In the genomic region with DNA sequence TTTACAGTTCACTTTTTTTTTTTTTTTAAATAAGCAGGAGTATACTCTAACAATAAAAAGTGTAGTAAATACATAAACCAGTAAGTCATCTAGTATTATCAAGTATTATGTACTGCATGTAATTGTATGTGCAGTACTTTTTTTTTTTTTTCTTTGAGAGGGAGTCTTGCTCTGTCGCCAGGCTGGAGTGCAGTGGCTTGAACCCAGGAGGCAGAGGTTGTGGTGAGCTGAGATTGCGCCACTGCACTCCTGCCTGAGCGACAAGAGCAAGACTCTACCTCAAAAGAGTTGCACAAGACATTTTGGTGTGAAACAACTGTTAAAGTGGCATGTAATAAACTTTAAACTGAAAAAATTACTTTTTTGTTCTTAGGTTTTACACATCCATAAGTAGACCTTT, we compare ENCODE assay signal across 24 cellular contexts. TPM values are rescaled to one million over a fixed set of nuclear protein-coding genes. Genes with fewer than 3 reads are reported as not detected.
DNase-seq lines count a peak whose midpoint lies in the region; ATAC-seq, FAIRE-seq and TF ChIP-seq lines count a peak whose summit lies in the region.
"Had no signal": no experiment of that assay in that cellular context is flagged by ENCODE, and none has a peak within 500 bp of the region (broad histone marks: within the 10 kb centered on the region; RNA-seq: fewer than 3 reads in every experiment).

No MANE protein-coding gene starts in this region.

- H3K27me3 ChIP-seq in HepG2 (ENCODE audit: control insufficient read depth in 1 of 2, insufficient read depth in 2 of 2, low read length in 2 of 2): no peaks in the 10 kb centered on the region
- no peaks in the 10 kb centered on the region for H3K27me3 ChIP-seq in transverse colon
- H3K27me3 ChIP-seq: stomach, thyroid gland had no signal

- no peak for TF ChIP-seq EP300 in HepG2 (IDR thresholded peaks at IDR 0.05; ENCODE audit: low read depth in 2 of 2, low read length in 2 of 2)
- no peak for TF ChIP-seq EP300 in HepG2 (CRISPR knock-in tag; IDR thresholded peaks at IDR 0.05; ENCODE audit: borderline replicate concordance)
- TF ChIP-seq EP300 in transverse colon (IDR thresholded peaks at IDR 0.05; ENCODE audit: low read depth): no peak

- BruUV-seq in HepG2 (replicated peaks; lab: Mats Ljungman, UMichigan): no TSS peak

- no peak overlapping the region for H3K4me2 ChIP-seq in HepG2 (ENCODE audit: low read depth, low read length)
- H3K4me2 ChIP-seq: SK-N-SH had no signal

- intact Hi-C loops in HepG2 (cut with micrococcal nuclease; ENCODE audit: unreplicated experiment) (no loop called here), transverse colon (cut with DNase I; ENCODE audit: low total_unique reads) (no loop called here)

- peak; percentile 46 for DNase-seq in SIG-M5 treated with dmso at 0.1 percent for 504 hours (lab: John Stamatoyannopoulos, UW; ENCODE audit: unreplicated experiment)
- DNase-seq in SIG-M5 (lab: John Stamatoyannopoulos, UW): no peak
- no peak for DNase-seq in HepG2 (ENCODE audit: low spot score)
- DNase-seq in transverse colon: peak; percentile 37
- DNase-seq in HK-2 (ENCODE audit: unreplicated experiment): no peak
- DNase-seq in activated CD4-positive, CD25-positive, alpha-beta regulatory T cell treated with anti-CD3 and anti-CD28 coated beads, Interleukin-2, amount 50 U/mL, for 72 hours: no peak
- DNase-seq: activated CD4-positive, alpha-beta T cell treated with anti-CD3 and anti-CD28 coated beads, Interleukin-2, amount 50 U/mL, for 1 hour; activated CD8-positive, alpha-beta memory T cell treated with anti-CD3 and anti-CD28 coated beads, Interleukin-2, amount 10 ng/mL, durations not matched to agents 7 days and 5 days; activated T-cell treated with anti-CD3 and anti-CD28 coated beads, Interleukin-2, amount 50 U/mL, for 48 hours; CD4-positive, alpha-beta T cell; EL; head of caudate nucleus; HFFc6; mesendoderm; NCI-H1105 treated with DMSO at 0.1 percent for 48 hours; NCI-H1930; nucleus accumbens; OCI-M1; SK-N-SH; stomach; thyroid gland had no signal

- no peak for ATAC-seq in HepG2
- ATAC-seq in GM19452 (IDR thresholded peaks at IDR 0.05; ENCODE audit: unreplicated experiment): no peak
- ATAC-seq: activated CD8-positive, alpha-beta memory T cell treated with anti-CD3 and anti-CD28 coated beads, Interleukin-2, amount 10 ng/mL, durations not matched to agents 7 days and 5 days had no signal

- TF ChIP-seq CTCF in VCaP (conservative IDR thresholded peaks at IDR 0.05) (no peak), HepG2 (CRISPR knock-in tag; IDR thresholded peaks at IDR 0.05) (no peak), transverse colon (IDR thresholded peaks at IDR 0.05) (no peak)

- H2AFZ ChIP-seq in HepG2 (ENCODE audit: low read length): no peak overlapping the region

- H3K27ac ChIP-seq in VCaP (peak overlapping the region; percentile 96), HepG2 (ENCODE audit: extremely low read length, insufficient read depth, low read length) (no peak overlapping the region), transverse colon (peak overlapping the region; percentile 69 to 78 (median 74))
- H3K27ac ChIP-seq: stomach, thyroid gland had no signal

- POLR2A ChIA-PET in HepG2 (lab: Yijun Ruan, JAX): no interaction called here

- H3K4me3 ChIP-seq in HepG2 (replicated peaks in 1 of 3; ENCODE audit: insufficient read depth in 1 of 3, low read depth in 2 of 3, low read length in 3 of 3): no peak overlapping the region
- H3K4me3 ChIP-seq in transverse colon: no peak overlapping the region
- H3K4me3 ChIP-seq: stomach, thyroid gland had no signal

- H3K9me3 ChIP-seq in HepG2 (ENCODE audit: low read length): no peaks in the 10 kb centered on the region
- no peaks in the 10 kb centered on the region for H3K9me3 ChIP-seq in transverse colon
- H3K9me3 ChIP-seq: SK-N-SH, stomach, thyroid gland had no signal

- H3K79me2 ChIP-seq in HepG2 (ENCODE audit: insufficient read depth, low read length): no peaks in the 10 kb centered on the region

- CTCF ChIA-PET in HepG2 (lab: Yijun Ruan, JAX; ENCODE audit: low intra/inter-chr PET ratio, low total read pairs): no interaction called here

- H3K4me1 ChIP-seq in HepG2 (ENCODE audit: insufficient read depth, low read length) (no peaks in the 10 kb centered on the region), transverse colon (peaks cover 0 to 27% (median 11%) of the 10 kb centered on the region in 4 donors)
- H3K4me1 ChIP-seq: thyroid gland had no signal

- no peak overlapping the region for H3K9ac ChIP-seq in HepG2 (ENCODE audit: insufficient read depth, low read depth, low read length)
- H3K9ac ChIP-seq: SK-N-SH had no signal

- no peak for FAIRE-seq in HepG2 (lab: Jason Lieb, UNC)
- FAIRE-seq: GM12891 had no signal

- no peak for TF ChIP-seq RAD21 in HepG2 (CRISPR knock-in tag; IDR thresholded peaks at IDR 0.05)

- 96% methylated on average over 3 of the region's 3 CpGs for WGBS in HepG2 (ENCODE audit: low lambda C conversion rate)
- 62 to 66% methylated on average over 2 to 3 of the region's 3 CpGs for WGBS in transverse colon (ENCODE audit: low coverage in 1 of 2), 2 donors

- no peak for TF ChIP-seq POLR2A in HepG2 (IDR thresholded peaks at IDR 0.05; ENCODE audit: insufficient read depth in 1 of 2, low read depth in 2 of 2, low read length in 2 of 2)
- TF ChIP-seq POLR2A in transverse colon (IDR thresholded peaks at IDR 0.05): no peak

- H3K36me3 ChIP-seq in HepG2 (replicated peaks in 1 of 2; ENCODE audit: control insufficient read depth in 1 of 2, insufficient read depth in 2 of 2, low read length in 2 of 2): peaks cover 5 to 24% of the 10 kb centered on the region in 2 experiments; a peak in 4 of 5 replicates
- peaks cover 0 to under 1% (median 0%) of the 10 kb centered on the region in 4 donors for H3K36me3 ChIP-seq in transverse colon

- in situ Hi-C loops in HepG2 (cut with HindIII; ENCODE audit: extremely low pct_ligation_motif_present, low pct_unique_long_range_greater_than_20kb) (no loop called here), transverse colon (cut with MboI; ENCODE audit: low pct_ligation_motif_present in 1 of 4, low pct_unique_long_range_greater_than_20kb in 1 of 4, low sequenced_read_pairs in 3 of 4) (no loop called here)

- no peaks in the 10 kb centered on the region for H4K20me1 ChIP-seq in HepG2 (ENCODE audit: insufficient read depth, low read length)

TF ChIP-seq in HepG2, 621 proteins besides CTCF, POLR2A, EP300 and RAD21:
- 0 out of 2 replicates have a peak, but pooled peaks have one; percentile 8 for TF ChIP-seq CEBPB (IDR thresholded peaks at IDR 0.05; ENCODE audit: borderline replicate concordance, low read depth, low read length)
- TF ChIP-seq MYC (CRISPR knock-in tag; IDR thresholded peaks at IDR 0.05; ENCODE audit: borderline replicate concordance): no peak

RNA-seq across cellular contexts. Expression of a gene that starts 16.7 kb away (rescaled TPM):
- total RNA-seq in HepG2 (2016; rRNA removed; fragmentation: Illumina TruSeq; extraction: Trizol) (13.4 and 13.5 TPM in 2 replicates), transverse colon (100 to 1,000 TPM in 1 of 4 donors, 10 to 100 TPM in 3; 44.0 to 115 (median 59.6) TPM)
- total RNA-seq in HepG2 (2016; cell fraction: cytosol; rRNA removed; fragmentation: Illumina TruSeq; extraction: Trizol; ENCODE audit: low read depth): 8.7 and 9.3 TPM in 2 replicates
- 11.7 and 11.9 TPM in 2 replicates for total RNA-seq in HepG2 (2016; cell fraction: insoluble cytoplasmic fraction; rRNA removed; fragmentation: Illumina TruSeq; extraction: Trizol)
- 17.2 and 17.6 TPM in 2 replicates for total RNA-seq in HepG2 (2016; cell fraction: membrane; rRNA removed; fragmentation: Illumina TruSeq; extraction: Trizol)
- 9.3 and 13.9 TPM in 2 replicates for total RNA-seq in HepG2 (2016; cell fraction: nucleus; rRNA removed; fragmentation: Illumina TruSeq; extraction: Trizol)
- polyA plus RNA-seq in HepG2 (2011; rRNA removed): 14.1 and 14.6 TPM in 2 replicates
- 12.3 and 14.8 TPM in 2 replicates for polyA plus RNA-seq in HepG2 (2011; cell fraction: cytosol; rRNA removed)
- polyA plus RNA-seq in HepG2 (2011; cell fraction: nucleus; rRNA removed): 6.2 and 6.7 TPM in 2 replicates
- polyA plus RNA-seq in HepG2 (2012): 12.5 and 13.1 TPM in 2 replicates
- polyA plus RNA-seq in HepG2 (2016; cell fraction: cytosol; fragmentation: Illumina TruSeq; extraction: Trizol; ENCODE audit: low read depth): 7.3 and 7.7 TPM in 2 replicates
- polyA plus RNA-seq in HepG2 (2016; cell fraction: insoluble cytoplasmic fraction; fragmentation: Illumina TruSeq; extraction: Trizol; ENCODE audit: low read depth): 12.8 and 13.3 TPM in 2 replicates
- polyA plus RNA-seq in HepG2 (2016; cell fraction: membrane; fragmentation: Illumina TruSeq; extraction: Trizol; ENCODE audit: low read depth): 12.3 and 13.0 TPM in 2 replicates
- 10.7 and 11.2 TPM in 2 replicates for polyA plus RNA-seq in HepG2 (2016; cell fraction: nucleus; fragmentation: Illumina TruSeq; extraction: Trizol; ENCODE audit: insufficient read depth, low read depth)
- 22.9 and 28.7 TPM in 2 replicates for polyA minus RNA-seq in HepG2 (2011; rRNA and poly(A)+ RNA removed; ENCODE audit: low replicate concordance)
- 11.3 and 13.1 TPM in 2 replicates for polyA minus RNA-seq in HepG2 (2011; cell fraction: cytosol; rRNA and poly(A)+ RNA removed)
- polyA minus RNA-seq in HepG2 (2011; cell fraction: nucleus; rRNA and poly(A)+ RNA removed): 15.7 and 16.4 TPM in 2 replicates

RNA-seq across cellular contexts. Expression of a gene that starts 26.7 kb away (rescaled TPM):
- total RNA-seq in HepG2 (2016; rRNA removed; fragmentation: Illumina TruSeq; extraction: Trizol): 90.9 and 134 TPM in 2 replicates
- 16.2 and 17.3 TPM in 2 replicates for total RNA-seq in HepG2 (2016; cell fraction: cytosol; rRNA removed; fragmentation: Illumina TruSeq; extraction: Trizol; ENCODE audit: low read depth)
- total RNA-seq in HepG2 (2016; cell fraction: insoluble cytoplasmic fraction; rRNA removed; fragmentation: Illumina TruSeq; extraction: Trizol): 91.3 and 151 TPM in 2 replicates
- total RNA-seq in HepG2 (2016; cell fraction: membrane; rRNA removed; fragmentation: Illumina TruSeq; extraction: Trizol): 27.2 and 27.7 TPM in 2 replicates
- total RNA-seq in HepG2 (2016; cell fraction: nucleus; rRNA removed; fragmentation: Illumina TruSeq; extraction: Trizol): 39.2 and 45.9 TPM in 2 replicates
- polyA plus RNA-seq in HepG2 (2011; rRNA removed): 67.2 and 69.3 TPM in 2 replicates
- polyA plus RNA-seq in HepG2 (2011; cell fraction: cytosol; rRNA removed): 55.4 and 71.3 TPM in 2 replicates
- polyA plus RNA-seq in HepG2 (2011; cell fraction: nucleus; rRNA removed): 15.4 and 18.8 TPM in 2 replicates
- 68.2 and 73.3 TPM in 2 replicates for polyA plus RNA-seq in HepG2 (2012)
- 7.5 and 7.7 TPM in 2 replicates for polyA plus RNA-seq in HepG2 (2016; cell fraction: cytosol; fragmentation: Illumina TruSeq; extraction: Trizol; ENCODE audit: low read depth)
- 144 and 152 TPM in 2 replicates for polyA plus RNA-seq in HepG2 (2016; cell fraction: insoluble cytoplasmic fraction; fragmentation: Illumina TruSeq; extraction: Trizol; ENCODE audit: low read depth)
- 14.8 and 15.1 TPM in 2 replicates for polyA plus RNA-seq in HepG2 (2016; cell fraction: membrane; fragmentation: Illumina TruSeq; extraction: Trizol; ENCODE audit: low read depth)
- polyA plus RNA-seq in HepG2 (2016; cell fraction: nucleus; fragmentation: Illumina TruSeq; extraction: Trizol; ENCODE audit: insufficient read depth, low read depth): 60.0 and 63.8 TPM in 2 replicates
- polyA minus RNA-seq in HepG2 (2011; rRNA and poly(A)+ RNA removed; ENCODE audit: low replicate concordance): 53.2 and 88.3 TPM in 2 replicates
- 26.9 and 29.5 TPM in 2 replicates for polyA minus RNA-seq in HepG2 (2011; cell fraction: cytosol; rRNA and poly(A)+ RNA removed)
- polyA minus RNA-seq in HepG2 (2011; cell fraction: nucleus; rRNA and poly(A)+ RNA removed): 24.2 and 38.3 TPM in 2 replicates
- total RNA-seq in transverse colon: 100 to 1,000 TPM; 103 to 142 (median 107) TPM

Comparison
In these comparisons a context has a peak if more than half of its experiments do, and no peak if none do; other contexts are left out.
1. DNase-seq: peak in SIG-M5 treated with dmso at 0.1 percent for 504 hours (single experiment) and transverse colon (single experiment); none in SIG-M5 (single experiment), HepG2 (single experiment), HK-2 (single experiment) and activated CD4-positive, CD25-positive, alpha-beta regulatory T cell treated with anti-CD3 and anti-CD28 coated beads, Interleukin-2, amount 50 U/mL, for 72 hours (single experiment).